ENCODE assay signal across 14 cellular contexts in the genomic region with DNA sequence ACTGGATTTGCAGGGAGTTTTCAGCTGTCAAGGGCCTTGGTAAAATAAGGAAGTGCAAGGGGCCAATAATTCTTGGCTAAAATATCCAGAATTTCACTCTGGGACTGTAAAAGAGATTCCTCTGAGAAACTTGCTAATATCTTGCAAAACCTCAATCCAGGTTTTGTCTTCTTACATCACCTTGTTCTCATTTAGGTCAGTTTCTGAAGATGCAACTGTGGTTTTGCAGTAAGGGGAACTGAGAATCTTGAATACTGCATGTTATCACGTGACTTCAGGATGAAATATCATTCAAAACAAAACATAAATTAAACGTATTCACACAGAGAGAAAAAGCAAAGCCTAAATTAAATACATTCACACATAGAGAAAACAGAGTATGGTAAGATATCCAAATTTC. TPM values are rescaled to one million over a fixed set of nuclear protein-coding genes. Genes with fewer than 3 reads are reported as not detected.
DNase-seq lines count a peak whose midpoint lies in the region; ATAC-seq and TF ChIP-seq lines count a peak whose summit lies in the region.
"Had no signal": no experiment of that assay in that cellular context is flagged by ENCODE, and none has a peak within 500 bp of the region (broad histone marks: within the 10 kb centered on the region; RNA-seq: fewer than 3 reads in every experiment).

No MANE protein-coding gene starts in this region.

- TF ChIP-seq CTCF in H9 (conservative IDR thresholded peaks at IDR 0.05) (no peak), lower leg skin (IDR thresholded peaks at IDR 0.05) (no peak)

- no peaks in the 10 kb centered on the region for H3K9me3 Mint-ChIP-seq in effector memory CD8-positive, alpha-beta T cell
- no peaks in the 10 kb centered on the region for H3K9me3 Mint-ChIP-seq in H9

- no peaks in the 10 kb centered on the region for H4K20me1 ChIP-seq in H9 (ENCODE audit: control insufficient read depth, insufficient read depth, insufficient read length)

- no peak for TF ChIP-seq POLR2A in lower leg skin (IDR thresholded peaks at IDR 0.05)

- no peak overlapping the region for H3T11ph ChIP-seq in H9 (ENCODE audit: low read length)

- H3K23me2 ChIP-seq in H9 (ENCODE audit: insufficient read length, low read depth, low read length, poor library complexity, severe bottlenecking): no peaks in the 10 kb centered on the region

- no peak overlapping the region for H3K56ac ChIP-seq in H9 (ENCODE audit: insufficient read length, low read depth, low read length)

- H3K79me1 ChIP-seq in H9 (ENCODE audit: insufficient read depth, low read depth, low read length, poor library complexity, severe bottlenecking): no peaks in the 10 kb centered on the region

- H3K27me3 ChIP-seq in H9 (ENCODE audit: insufficient read depth, low read length): no peaks in the 10 kb centered on the region
- H3K27me3 ChIP-seq: gastrocnemius medialis had no signal

- DNase-seq in SKM-1 treated with dmso at 0.1 percent for 144 hours (lab: John Stamatoyannopoulos, UW; ENCODE audit: unreplicated experiment) (peak; percentile 77), NCI-H345 (lab: John Stamatoyannopoulos, UW) (no peak), H9 (no peak), lower leg skin (ENCODE audit: low spot score in 2 of 2) (no peak)
- no peak for DNase-seq in effector memory CD8-positive, alpha-beta T cell
- DNase-seq: activated CD8-positive, alpha-beta memory T cell treated with anti-CD3 and anti-CD28 coated beads, Interleukin-2, amount 50 U/mL, for 48 hours; gastrocnemius medialis; NCI-H2107; SW 1271 had no signal

- H3K4me3 ChIP-seq in lower leg skin (ENCODE audit: low read depth, poor library complexity, severe bottlenecking): no peak overlapping the region
- H3K4me3 ChIP-seq: cardiac muscle cell, gastrocnemius medialis, skin epidermis had no signal

- H2BK5ac ChIP-seq in H9 (ENCODE audit: insufficient read length, low read length): no peak overlapping the region

- H3K4me3 Mint-ChIP-seq in effector memory CD8-positive, alpha-beta T cell: no peak overlapping the region
- H3K4me3 Mint-ChIP-seq in H9: no peak overlapping the region

- no peak overlapping the region for H2AFZ ChIP-seq in H9 (ENCODE audit: low read length)

- no peak overlapping the region for H3K27ac ChIP-seq in H9 (ENCODE audit: insufficient read length, low read depth, low read length)
- H3K27ac ChIP-seq: cardiac muscle cell, gastrocnemius medialis, skin epidermis had no signal

- no peak overlapping the region for H3K14ac ChIP-seq in H9 (ENCODE audit: insufficient read depth, low read length)

- no peak overlapping the region for H2AK5ac ChIP-seq in H9 (ENCODE audit: insufficient read length, low read length)

- no peak overlapping the region for H3K18ac ChIP-seq in H9 (ENCODE audit: insufficient read length, low read depth, low read length)

- no peak overlapping the region for H3K27ac Mint-ChIP-seq in effector memory CD8-positive, alpha-beta T cell
- no peak overlapping the region for H3K27ac Mint-ChIP-seq in H9

- H3K9ac ChIP-seq in H9 (ENCODE audit: extremely low read depth, insufficient read length, low read length): no peak overlapping the region

- peaks cover 0 to 2% of the 10 kb centered on the region in 2 donors for H3K4me1 Mint-ChIP-seq in effector memory CD8-positive, alpha-beta T cell (ENCODE audit: low read depth in 2 of 2)
- peaks cover 6 to 7% of the 10 kb centered on the region in 2 experiments; a peak in 3 of 4 replicates for H3K4me1 Mint-ChIP-seq in H9

- H2BK120ac ChIP-seq in H9 (ENCODE audit: low read depth, low read length, poor library complexity, severe bottlenecking): no peak overlapping the region

- no peaks in the 10 kb centered on the region for H3K36me3 Mint-ChIP-seq in effector memory CD8-positive, alpha-beta T cell (ENCODE audit: insufficient read depth)
- H3K36me3 Mint-ChIP-seq in H9 (ENCODE audit: insufficient read depth in 1 of 3, low read depth in 3 of 3): no peaks in the 10 kb centered on the region

- no peaks in the 10 kb centered on the region for H3K79me2 ChIP-seq in H9 (ENCODE audit: insufficient read depth, low read length)

- H2BK20ac ChIP-seq in H9 (ENCODE audit: low read depth, low read length, poor library complexity, severe bottlenecking): no peak overlapping the region

- H2BK12ac ChIP-seq in H9 (ENCODE audit: insufficient read length, low read depth, low read length): no peak overlapping the region

- no peak overlapping the region for H4K8ac ChIP-seq in H9 (replicated peaks; ENCODE audit: insufficient read length, low read depth, low read length)

- H2BK15ac ChIP-seq in H9 (ENCODE audit: low read depth, low read length): no peak overlapping the region

- H4K5ac ChIP-seq in H9 (ENCODE audit: insufficient read length, low read depth, low read length): no peak overlapping the region

- H3K4ac ChIP-seq in H9 (ENCODE audit: low read depth, low read length): no peak overlapping the region

- no peaks in the 10 kb centered on the region for H3K9me3 ChIP-seq in H9 (ENCODE audit: control insufficient read depth, low read depth, low read length)
- H3K9me3 ChIP-seq: gastrocnemius medialis had no signal

- peak; percentile 59 for ATAC-seq in GM18517 (IDR thresholded peaks at IDR 0.05; ENCODE audit: unreplicated experiment)
- ATAC-seq in GM21423 (IDR thresholded peaks at IDR 0.05; ENCODE audit: unreplicated experiment): peak; percentile 50
- ATAC-seq in HG03103 (IDR thresholded peaks at IDR 0.05; ENCODE audit: low read depth, unreplicated experiment): peak; percentile 60
- no peak for ATAC-seq in effector memory CD8-positive, alpha-beta T cell (replicated peaks)
- ATAC-seq: gastrocnemius medialis had no signal

- whole genome bisulfite sequencing in H9 (ENCODE audit: extremely low coverage, insufficient read length, low lambda C conversion rate): no CpG with 5 or more reads among the region's 2 CpGs
- WGBS in lower leg skin, 2 donors: 69 to 77% methylated on average over 2 of the region's 2 CpGs

- H3K4me2 ChIP-seq in H9 (ENCODE audit: insufficient read depth, insufficient read length, low read length): no peak overlapping the region

- no peaks in the 10 kb centered on the region for H3K4me1 ChIP-seq in H9 (ENCODE audit: insufficient read depth, low read length)

- H4K91ac ChIP-seq in H9 (ENCODE audit: insufficient read length, low read depth, low read length): no peak overlapping the region

- H3K27me3 Mint-ChIP-seq in effector memory CD8-positive, alpha-beta T cell: no peaks in the 10 kb centered on the region
- H3K27me3 Mint-ChIP-seq in H9 (ENCODE audit: low read depth): no peaks in the 10 kb centered on the region; the same call in 1 of the 2 replicates

- intact Hi-C loops in lower leg skin (cut with DNase I; ENCODE audit: low total_unique reads): loop anchor here (10.0 kb wide), 1 partner anchor 149 kb away; no protein-coding TSS in a partner anchor

- no peak overlapping the region for H3K23ac ChIP-seq in H9 (ENCODE audit: insufficient read length, low read depth, low read length)

RNA-seq across cellular contexts. Expression of a gene that starts 35.0 kb away (rescaled TPM):
- 13.7 and 13.8 TPM in 2 replicates for total RNA-seq in H9 (2021)
- 10 to 100 TPM; 31.3 to 62.3 (median 37.6) TPM for total RNA-seq in lower leg skin
